In the genomic region with DNA sequence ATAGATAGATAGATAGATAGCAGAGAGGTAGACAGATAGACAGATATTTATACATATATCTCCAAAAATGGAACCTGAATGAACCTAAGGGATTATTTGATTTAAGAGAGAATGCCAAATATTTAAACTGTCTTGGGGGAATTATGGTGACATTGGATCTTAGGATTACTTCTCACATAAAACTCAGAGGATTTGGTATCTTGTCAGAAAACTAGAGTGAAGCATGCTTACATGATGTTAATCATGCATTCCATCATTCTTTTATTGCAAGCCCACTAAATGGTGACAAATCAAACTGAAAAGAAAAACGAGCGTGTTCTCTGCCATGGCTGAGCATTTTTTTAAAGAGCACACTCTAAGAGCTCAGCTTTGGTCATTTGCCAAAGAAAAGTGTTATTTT, we compare ENCODE assay signal across 26 cellular contexts.
"Had no signal": no experiment of that assay in that cellular context is flagged by ENCODE, and none has a peak within 500 bp of the region (broad histone marks: within the 10 kb centered on the region; RNA-seq: fewer than 3 reads in every experiment).

No MANE protein-coding gene starts in this region.

- H3K36me3 ChIP-seq: left ventricle myocardium inferior, ovary, right atrium auricular region, right lobe of liver, stomach, suprapubic skin, thoracic aorta, tibial artery, upper lobe of right lung had no signal

- H3K9me3 ChIP-seq: left ventricle myocardium inferior, ovary, right atrium auricular region, right lobe of liver, stomach, suprapubic skin, thoracic aorta, tibial artery, upper lobe of right lung had no signal

- DNase-seq: hypothalamus; immature natural killer cell; left ventricle myocardium inferior; mesendoderm; naive B cell; natural killer cell; nephron progenitor cell; ovary; right lobe of liver; stimulated activated CD4-positive, alpha-beta T cell treated with anti-CD3 and anti-CD28 coated beads, Interleukin-12 subunit alpha, Interleukin-12 subunit beta, amount 100 ng/mL, for 4 hours; stimulated activated CD4-positive, alpha-beta T cell treated with anti-CD3 and anti-CD28 coated beads, Interleukin-15, amount 100 ng/mL, for 24 hours; stimulated activated CD4-positive, alpha-beta T cell treated with anti-CD3 and anti-CD28 coated beads, Interleukin-2, amount 100 ng/mL, for 24 hours; stimulated activated CD4-positive, alpha-beta T cell treated with anti-CD3 and anti-CD28 coated beads, Interleukin-4, amount 100 ng/mL, for 1 hour; stimulated activated naive B cell treated with anti-CD40 and anti-IgM and Interleukin-4, amounts not matched to agents 10 μg/mL and 1 μg/mL and 100 μg/mL, for 72 hours; stimulated activated naive CD8-positive, alpha-beta T cell treated with anti-CD3 and anti-CD28 coated beads, Interleukin-15, Interleukin-2, amounts not matched to agents 100 U/mL and 50 U/mL, for 24 hours; stomach; tibial artery; trophoblast cell; upper lobe of right lung had no signal

- H3K27me3 ChIP-seq: ovary, right atrium auricular region, right lobe of liver, stomach, suprapubic skin, tibial artery, upper lobe of right lung had no signal

- ATAC-seq: natural killer cell; right lobe of liver; stimulated activated naive B cell treated with anti-CD40 and anti-IgM and Interleukin-4, amounts not matched to agents 10 μg/mL and 1 μg/mL and 100 μg/mL, for 72 hours; stimulated activated naive CD8-positive, alpha-beta T cell treated with anti-CD3 and anti-CD28 coated beads, Interleukin-15, Interleukin-2, amounts not matched to agents 100 U/mL and 50 U/mL, for 24 hours; upper lobe of right lung had no signal

- H3K27ac ChIP-seq: left ventricle myocardium inferior, ovary, right atrium auricular region, right lobe of liver, skin epidermis, stomach, suprapubic skin, thoracic aorta, tibial artery, upper lobe of right lung had no signal

- H3K4me1 ChIP-seq: right lobe of liver, suprapubic skin, tibial artery, upper lobe of right lung had no signal

- FAIRE-seq: islet of Langerhans, urothelium cell line had no signal

- H3K4me3 ChIP-seq: left ventricle myocardium inferior, lung, ovary, right atrium auricular region, right lobe of liver, skin epidermis, stomach, suprapubic skin, thoracic aorta, tibial artery, upper lobe of right lung had no signal
